In genomic region chr15:52502608-52503007, GRCh38 we compare ENCODE assay signal across 27 cellular contexts.
"Had no signal": no experiment of that assay in that cellular context is flagged by ENCODE, and none has a peak within 500 bp of the region (broad histone marks: within the 10 kb centered on the region; RNA-seq: fewer than 3 reads in every experiment).

No MANE protein-coding gene starts in this region.

- ATAC-seq: activated naive CD4-positive, alpha-beta T cell treated with anti-CD3 and anti-CD28 coated beads, Interleukin-2, amount 50 U/mL, for 72 hours; activated T-cell treated with anti-CD3 and anti-CD28 coated beads, Interleukin-2, amount 50 U/mL, for 4 hours; gastroesophageal sphincter; left cardiac atrium; left ventricle myocardium superior; naive thymus-derived CD4-positive, alpha-beta T cell had no signal

- H3K9ac ChIP-seq: neural progenitor cell had no signal

- H2AFZ ChIP-seq: hepatocyte, neural progenitor cell had no signal

- H3K36me3 ChIP-seq: breast epithelium, gastroesophageal sphincter, neural progenitor cell, right atrium auricular region, spleen, uterus, WERI-Rb-1 had no signal

- H3K27me3 Mint-ChIP-seq: activated CD4-positive, alpha-beta memory T cell treated with anti-CD3 and anti-CD28 coated beads, Interleukin-2, amount 10 ng/mL, durations not matched to agents 7 days and 5 days; activated CD4-positive, alpha-beta T cell treated with anti-CD3 and anti-CD28 coated beads, Interleukin-2, amount 10 ng/mL, durations not matched to agents 24 days and 14 days; naive thymus-derived CD4-positive, alpha-beta T cell; stimulated activated naive CD8-positive, alpha-beta T cell treated with anti-CD3 and anti-CD28 coated beads, Interleukin-15, Interleukin-2, amounts not matched to agents 100 ng/mL and 50 ng/mL, for 24 hours; type B pancreatic cell had no signal

- H3K27me3 ChIP-seq: breast epithelium, gastroesophageal sphincter, hepatocyte, neural progenitor cell, right atrium auricular region, spleen, uterus had no signal

- H3K9me3 Mint-ChIP-seq: activated CD4-positive, alpha-beta memory T cell treated with anti-CD3 and anti-CD28 coated beads, Interleukin-2, amount 10 ng/mL, durations not matched to agents 7 days and 5 days; activated CD4-positive, alpha-beta T cell treated with anti-CD3 and anti-CD28 coated beads, Interleukin-2, amount 10 ng/mL, durations not matched to agents 24 days and 14 days; activated naive CD4-positive, alpha-beta T cell treated with anti-CD3 and anti-CD28 coated beads, Interleukin-2, amount 50 U/mL, for 72 hours; activated T-cell treated with anti-CD3 and anti-CD28 coated beads, Interleukin-2, amount 50 U/mL, for 4 hours; activated T-helper 2 cell treated with anti-CD3 and anti-CD28 coated beads, Interferon-gamma antibody, Interleukin-2, Interleukin-4, amounts not matched to agents 10 μg/mL and 5 μg/mL and 100 μg/mL, durations not matched to agents 14 hours and 24 hours and 36 hours; mesothelial cell of epicardium; naive thymus-derived CD4-positive, alpha-beta T cell; stimulated activated naive CD8-positive, alpha-beta T cell treated with anti-CD3 and anti-CD28 coated beads, Interleukin-15, Interleukin-2, amounts not matched to agents 100 ng/mL and 50 ng/mL, for 24 hours; type B pancreatic cell had no signal

- H3K4me3 ChIP-seq: breast epithelium, gastroesophageal sphincter, hepatocyte, neural progenitor cell, right atrium auricular region, spleen, uterus had no signal

- H3K4me2 ChIP-seq: hepatocyte, neural progenitor cell had no signal

- H3K27ac Mint-ChIP-seq: activated CD4-positive, alpha-beta memory T cell treated with anti-CD3 and anti-CD28 coated beads, Interleukin-2, amount 10 ng/mL, durations not matched to agents 7 days and 5 days; activated CD4-positive, alpha-beta T cell treated with anti-CD3 and anti-CD28 coated beads, Interleukin-2, amount 10 ng/mL, durations not matched to agents 24 days and 14 days; activated naive CD4-positive, alpha-beta T cell treated with anti-CD3 and anti-CD28 coated beads, Interleukin-2, amount 50 U/mL, for 72 hours; activated T-helper 2 cell treated with anti-CD3 and anti-CD28 coated beads, Interferon-gamma antibody, Interleukin-2, Interleukin-4, amounts not matched to agents 10 μg/mL and 5 μg/mL and 100 μg/mL, durations not matched to agents 14 hours and 24 hours and 36 hours; mesothelial cell of epicardium; neural progenitor cell; stimulated activated naive CD8-positive, alpha-beta T cell treated with anti-CD3 and anti-CD28 coated beads, Interleukin-15, Interleukin-2, amounts not matched to agents 100 ng/mL and 50 ng/mL, for 24 hours; type B pancreatic cell had no signal

- H3K36me3 Mint-ChIP-seq: activated naive CD4-positive, alpha-beta T cell treated with anti-CD3 and anti-CD28 coated beads, Interleukin-2, amount 50 U/mL, for 72 hours; mesothelial cell of epicardium; neural progenitor cell; type B pancreatic cell had no signal

- H3K27ac ChIP-seq: breast epithelium, gastroesophageal sphincter, hepatocyte, neural progenitor cell, right atrium auricular region, uterus, WERI-Rb-1 had no signal

- H3K9me3 ChIP-seq: breast epithelium, gastroesophageal sphincter, right atrium auricular region, spleen, uterus had no signal

- H3K4me1 ChIP-seq: breast epithelium, gastroesophageal sphincter, neural progenitor cell, uterus had no signal

- H3K4me1 Mint-ChIP-seq: neural progenitor cell had no signal

- DNase-seq: activated CD4-positive, alpha-beta memory T cell treated with anti-CD3 and anti-CD28 coated beads, Interleukin-2, amount 10 ng/mL, durations not matched to agents 7 days and 5 days; activated CD4-positive, alpha-beta T cell treated with anti-CD3 and anti-CD28 coated beads, Interleukin-2, amount 10 ng/mL, durations not matched to agents 24 days and 14 days; activated CD4-positive, CD25-positive, alpha-beta regulatory T cell treated with anti-CD3 and anti-CD28 coated beads, Interleukin-2, amount 50 U/mL, for 72 hours; activated CD8-positive, alpha-beta memory T cell treated with anti-CD3 and anti-CD28 coated beads, Interleukin-2, amount 50 U/mL, for 48 hours; activated T-cell treated with anti-CD3 and anti-CD28 coated beads, Interleukin-2, amount 50 U/mL, for 4 hours; central memory CD4-positive, alpha-beta T cell; effector memory CD4-positive, alpha-beta T cell; erythroblast; islet precursor cell; left cardiac atrium; left ventricle myocardium superior; mammary epithelial cell; naive thymus-derived CD4-positive, alpha-beta T cell; spleen; T1000; uterus; WERI-Rb-1 had no signal

- H3K4me3 Mint-ChIP-seq: activated CD4-positive, alpha-beta memory T cell treated with anti-CD3 and anti-CD28 coated beads, Interleukin-2, amount 10 ng/mL, durations not matched to agents 7 days and 5 days; activated CD4-positive, alpha-beta T cell treated with anti-CD3 and anti-CD28 coated beads, Interleukin-2, amount 10 ng/mL, durations not matched to agents 24 days and 14 days; activated T-cell treated with anti-CD3 and anti-CD28 coated beads, Interleukin-2, amount 50 U/mL, for 4 hours; mesothelial cell of epicardium; neural progenitor cell; stimulated activated naive CD8-positive, alpha-beta T cell treated with anti-CD3 and anti-CD28 coated beads, Interleukin-15, Interleukin-2, amounts not matched to agents 100 ng/mL and 50 ng/mL, for 24 hours; type B pancreatic cell had no signal
